1 cellular context compared by ENCODE assay signal in the genomic region with DNA sequence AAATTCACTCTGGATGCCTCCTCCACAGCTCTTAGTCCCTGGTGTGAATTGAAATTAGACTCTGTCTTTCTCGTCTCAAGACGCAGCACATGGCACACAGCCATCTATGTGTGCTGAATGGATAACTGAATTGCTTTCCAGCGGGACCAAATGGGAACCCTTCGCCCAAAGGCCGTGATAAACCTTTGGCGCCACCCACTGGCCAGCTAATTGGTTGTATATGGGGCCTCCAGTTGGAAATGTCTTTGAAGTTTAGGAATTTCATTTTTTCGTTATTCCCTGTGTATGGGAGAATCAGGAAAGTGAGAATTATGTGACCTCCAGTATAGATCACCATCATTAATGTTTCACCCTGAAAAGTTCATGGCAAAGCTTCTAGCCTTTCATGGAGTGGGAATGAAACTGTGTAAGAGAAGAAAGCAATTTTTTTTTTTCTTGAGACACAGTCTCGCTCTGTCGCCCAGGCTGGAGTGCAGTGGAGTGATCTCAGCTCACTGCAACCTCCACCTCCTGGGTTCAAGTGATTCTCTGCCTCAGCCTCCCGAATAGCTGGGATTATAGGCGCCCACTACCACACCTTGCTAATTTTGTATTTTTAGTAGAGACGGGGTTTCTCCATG.
TF ChIP-seq lines count a peak whose summit lies in the region.

No MANE protein-coding gene starts in this region.

TF ChIP-seq in HepG2, 621 proteins besides CTCF, POLR2A, EP300 and RAD21 (continues in another document):
- TF ChIP-seq, protein P1, sequence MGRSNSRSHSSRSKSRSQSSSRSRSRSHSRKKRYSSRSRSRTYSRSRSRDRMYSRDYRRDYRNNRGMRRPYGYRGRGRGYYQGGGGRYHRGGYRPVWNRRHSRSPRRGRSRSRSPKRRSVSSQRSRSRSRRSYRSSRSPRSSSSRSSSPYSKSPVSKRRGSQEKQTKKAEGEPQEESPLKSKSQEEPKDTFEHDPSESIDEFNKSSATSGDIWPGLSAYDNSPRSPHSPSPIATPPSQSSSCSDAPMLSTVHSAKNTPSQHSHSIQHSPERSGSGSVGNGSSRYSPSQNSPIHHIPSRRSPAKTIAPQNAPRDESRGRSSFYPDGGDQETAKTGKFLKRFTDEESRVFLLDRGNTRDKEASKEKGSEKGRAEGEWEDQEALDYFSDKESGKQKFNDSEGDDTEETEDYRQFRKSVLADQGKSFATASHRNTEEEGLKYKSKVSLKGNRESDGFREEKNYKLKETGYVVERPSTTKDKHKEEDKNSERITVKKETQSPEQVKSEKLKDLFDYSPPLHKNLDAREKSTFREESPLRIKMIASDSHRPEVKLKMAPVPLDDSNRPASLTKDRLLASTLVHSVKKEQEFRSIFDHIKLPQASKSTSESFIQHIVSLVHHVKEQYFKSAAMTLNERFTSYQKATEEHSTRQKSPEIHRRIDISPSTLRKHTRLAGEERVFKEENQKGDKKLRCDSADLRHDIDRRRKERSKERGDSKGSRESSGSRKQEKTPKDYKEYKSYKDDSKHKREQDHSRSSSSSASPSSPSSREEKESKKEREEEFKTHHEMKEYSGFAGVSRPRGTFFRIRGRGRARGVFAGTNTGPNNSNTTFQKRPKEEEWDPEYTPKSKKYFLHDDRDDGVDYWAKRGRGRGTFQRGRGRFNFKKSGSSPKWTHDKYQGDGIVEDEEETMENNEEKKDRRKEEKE (IDR thresholded peaks at IDR 0.05) = no peak
- TF ChIP-seq, protein P2, sequence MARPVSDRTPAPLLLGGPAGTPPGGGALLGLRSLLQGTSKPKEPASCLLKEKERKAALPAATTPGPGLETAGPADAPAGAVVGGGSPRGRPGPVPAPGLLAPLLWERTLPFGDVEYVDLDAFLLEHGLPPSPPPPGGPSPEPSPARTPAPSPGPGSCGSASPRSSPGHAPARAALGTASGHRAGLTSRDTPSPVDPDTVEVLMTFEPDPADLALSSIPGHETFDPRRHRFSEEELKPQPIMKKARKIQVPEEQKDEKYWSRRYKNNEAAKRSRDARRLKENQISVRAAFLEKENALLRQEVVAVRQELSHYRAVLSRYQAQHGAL (CRISPR knock-in tag; IDR thresholded peaks at IDR 0.05; ENCODE audit: not compliant biosample characterization) = no peak
- TF ChIP-seq SOX6 (IDR thresholded peaks at IDR 0.05) (no peak), SOX6 (CRISPR knock-in tag; IDR thresholded peaks at IDR 0.05) (no peak), TCF7 (IDR thresholded peaks at IDR 0.05; ENCODE audit: low read depth) (peak; percentile 46), ZNF572 (CRISPR knock-in tag; IDR thresholded peaks at IDR 0.05) (no peak), ZNF33B (CRISPR knock-in tag; IDR thresholded peaks at IDR 0.05) (no peak), ARNT (IDR thresholded peaks at IDR 0.05) (no peak), MIER3 (CRISPR knock-in tag; IDR thresholded peaks at IDR 0.05; ENCODE audit: borderline replicate concordance) (no peak), THAP11 (CRISPR knock-in tag; IDR thresholded peaks at IDR 0.05) (peak; percentile 24; the same call in 1 of the 2 replicates), MIER2 (CRISPR knock-in tag; IDR thresholded peaks at IDR 0.05) (no peak), NCOA1 (CRISPR knock-in tag; IDR thresholded peaks at IDR 0.05) (no peak), MED1 (CRISPR knock-in tag; IDR thresholded peaks at IDR 0.05) (no peak), MTF1 (CRISPR knock-in tag; IDR thresholded peaks at IDR 0.05) (no peak), GTF2F1 (IDR thresholded peaks at IDR 0.05; ENCODE audit: low read length) (no peak), MAFK (conservative IDR thresholded peaks at IDR 0.05 in 1 of 2, IDR thresholded peaks at IDR 0.05 in 1 of 2; ENCODE audit: low read length in 2 of 2) (no peak), SAP130 (CRISPR knock-in tag; IDR thresholded peaks at IDR 0.05; ENCODE audit: low read depth) (peak; percentile 41), ZSCAN22 (CRISPR knock-in tag; IDR thresholded peaks at IDR 0.05) (no peak), GABPA (IDR thresholded peaks at IDR 0.05; ENCODE audit: low read depth, low read length) (no peak), GABPA (CRISPR knock-in tag; IDR thresholded peaks at IDR 0.05; ENCODE audit: low read depth) (no peak), KDM2A (CRISPR knock-in tag; IDR thresholded peaks at IDR 0.05; ENCODE audit: borderline replicate concordance, low read depth) (peak; percentile 29; the same call in 1 of the 2 replicates), ELF1 (CRISPR knock-in tag; IDR thresholded peaks at IDR 0.05) (no peak), ZSCAN25 (CRISPR knock-in tag; IDR thresholded peaks at IDR 0.05) (0 out of 2 replicates have a peak, but pooled peaks have one; percentile 26), ZNF724P (CRISPR knock-in tag; IDR thresholded peaks at IDR 0.05; ENCODE audit: borderline replicate concordance) (no peak), NR2F6 (IDR thresholded peaks at IDR 0.05) (no peak), NR2F6 (CRISPR knock-in tag; IDR thresholded peaks at IDR 0.05) (no peak), ZNF337 (CRISPR knock-in tag; IDR thresholded peaks at IDR 0.05; ENCODE audit: borderline replicate concordance, low read depth) (no peak), ZFX (CRISPR knock-in tag; IDR thresholded peaks at IDR 0.05; ENCODE audit: low read depth) (peak; percentile 16; the same call in 1 of the 2 replicates), XRCC5 (optimal IDR thresholded peaks at IDR 0.05; ENCODE audit: low read length) (peak; percentile 18), HOXA5 (CRISPR knock-in tag; IDR thresholded peaks at IDR 0.05) (0 out of 2 replicates have a peak, but pooled peaks have one; percentile 43), STAG1 (CRISPR knock-in tag; IDR thresholded peaks at IDR 0.05) (peak; percentile 89), NFATC3 (CRISPR knock-in tag; IDR thresholded peaks at IDR 0.05) (no peak)
- TF ChIP-seq, protein P3, sequence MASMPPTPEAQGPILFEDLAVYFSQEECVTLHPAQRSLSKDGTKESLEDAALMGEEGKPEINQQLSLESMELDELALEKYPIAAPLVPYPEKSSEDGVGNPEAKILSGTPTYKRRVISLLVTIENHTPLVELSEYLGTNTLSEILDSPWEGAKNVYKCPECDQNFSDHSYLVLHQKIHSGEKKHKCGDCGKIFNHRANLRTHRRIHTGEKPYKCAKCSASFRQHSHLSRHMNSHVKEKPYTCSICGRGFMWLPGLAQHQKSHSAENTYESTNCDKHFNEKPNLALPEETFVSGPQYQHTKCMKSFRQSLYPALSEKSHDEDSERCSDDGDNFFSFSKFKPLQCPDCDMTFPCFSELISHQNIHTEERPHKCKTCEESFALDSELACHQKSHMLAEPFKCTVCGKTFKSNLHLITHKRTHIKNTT (CRISPR knock-in tag; IDR thresholded peaks at IDR 0.05) = no peak
- TF ChIP-seq, protein P4, sequence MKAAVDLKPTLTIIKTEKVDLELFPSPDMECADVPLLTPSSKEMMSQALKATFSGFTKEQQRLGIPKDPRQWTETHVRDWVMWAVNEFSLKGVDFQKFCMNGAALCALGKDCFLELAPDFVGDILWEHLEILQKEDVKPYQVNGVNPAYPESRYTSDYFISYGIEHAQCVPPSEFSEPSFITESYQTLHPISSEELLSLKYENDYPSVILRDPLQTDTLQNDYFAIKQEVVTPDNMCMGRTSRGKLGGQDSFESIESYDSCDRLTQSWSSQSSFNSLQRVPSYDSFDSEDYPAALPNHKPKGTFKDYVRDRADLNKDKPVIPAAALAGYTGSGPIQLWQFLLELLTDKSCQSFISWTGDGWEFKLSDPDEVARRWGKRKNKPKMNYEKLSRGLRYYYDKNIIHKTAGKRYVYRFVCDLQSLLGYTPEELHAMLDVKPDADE (CRISPR knock-in tag; IDR thresholded peaks at IDR 0.05) = no peak
- TF ChIP-seq, protein P5, sequence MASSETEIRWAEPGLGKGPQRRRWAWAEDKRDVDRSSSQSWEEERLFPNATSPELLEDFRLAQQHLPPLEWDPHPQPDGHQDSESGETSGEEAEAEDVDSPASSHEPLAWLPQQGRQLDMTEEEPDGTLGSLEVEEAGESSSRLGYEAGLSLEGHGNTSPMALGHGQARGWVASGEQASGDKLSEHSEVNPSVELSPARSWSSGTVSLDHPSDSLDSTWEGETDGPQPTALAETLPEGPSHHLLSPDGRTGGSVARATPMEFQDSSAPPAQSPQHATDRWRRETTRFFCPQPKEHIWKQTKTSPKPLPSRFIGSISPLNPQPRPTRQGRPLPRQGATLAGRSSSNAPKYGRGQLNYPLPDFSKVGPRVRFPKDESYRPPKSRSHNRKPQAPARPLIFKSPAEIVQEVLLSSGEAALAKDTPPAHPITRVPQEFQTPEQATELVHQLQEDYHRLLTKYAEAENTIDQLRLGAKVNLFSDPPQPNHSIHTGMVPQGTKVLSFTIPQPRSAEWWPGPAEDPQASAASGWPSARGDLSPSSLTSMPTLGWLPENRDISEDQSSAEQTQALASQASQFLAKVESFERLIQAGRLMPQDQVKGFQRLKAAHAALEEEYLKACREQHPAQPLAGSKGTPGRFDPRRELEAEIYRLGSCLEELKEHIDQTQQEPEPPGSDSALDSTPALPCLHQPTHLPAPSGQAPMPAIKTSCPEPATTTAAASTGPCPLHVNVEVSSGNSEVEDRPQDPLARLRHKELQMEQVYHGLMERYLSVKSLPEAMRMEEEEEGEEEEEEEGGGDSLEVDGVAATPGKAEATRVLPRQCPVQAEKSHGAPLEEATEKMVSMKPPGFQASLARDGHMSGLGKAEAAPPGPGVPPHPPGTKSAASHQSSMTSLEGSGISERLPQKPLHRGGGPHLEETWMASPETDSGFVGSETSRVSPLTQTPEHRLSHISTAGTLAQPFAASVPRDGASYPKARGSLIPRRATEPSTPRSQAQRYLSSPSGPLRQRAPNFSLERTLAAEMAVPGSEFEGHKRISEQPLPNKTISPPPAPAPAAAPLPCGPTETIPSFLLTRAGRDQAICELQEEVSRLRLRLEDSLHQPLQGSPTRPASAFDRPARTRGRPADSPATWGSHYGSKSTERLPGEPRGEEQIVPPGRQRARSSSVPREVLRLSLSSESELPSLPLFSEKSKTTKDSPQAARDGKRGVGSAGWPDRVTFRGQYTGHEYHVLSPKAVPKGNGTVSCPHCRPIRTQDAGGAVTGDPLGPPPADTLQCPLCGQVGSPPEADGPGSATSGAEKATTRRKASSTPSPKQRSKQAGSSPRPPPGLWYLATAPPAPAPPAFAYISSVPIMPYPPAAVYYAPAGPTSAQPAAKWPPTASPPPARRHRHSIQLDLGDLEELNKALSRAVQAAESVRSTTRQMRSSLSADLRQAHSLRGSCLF (CRISPR knock-in tag; IDR thresholded peaks at IDR 0.05; ENCODE audit: borderline replicate concordance) = no peak
- TF ChIP-seq, protein P6, sequence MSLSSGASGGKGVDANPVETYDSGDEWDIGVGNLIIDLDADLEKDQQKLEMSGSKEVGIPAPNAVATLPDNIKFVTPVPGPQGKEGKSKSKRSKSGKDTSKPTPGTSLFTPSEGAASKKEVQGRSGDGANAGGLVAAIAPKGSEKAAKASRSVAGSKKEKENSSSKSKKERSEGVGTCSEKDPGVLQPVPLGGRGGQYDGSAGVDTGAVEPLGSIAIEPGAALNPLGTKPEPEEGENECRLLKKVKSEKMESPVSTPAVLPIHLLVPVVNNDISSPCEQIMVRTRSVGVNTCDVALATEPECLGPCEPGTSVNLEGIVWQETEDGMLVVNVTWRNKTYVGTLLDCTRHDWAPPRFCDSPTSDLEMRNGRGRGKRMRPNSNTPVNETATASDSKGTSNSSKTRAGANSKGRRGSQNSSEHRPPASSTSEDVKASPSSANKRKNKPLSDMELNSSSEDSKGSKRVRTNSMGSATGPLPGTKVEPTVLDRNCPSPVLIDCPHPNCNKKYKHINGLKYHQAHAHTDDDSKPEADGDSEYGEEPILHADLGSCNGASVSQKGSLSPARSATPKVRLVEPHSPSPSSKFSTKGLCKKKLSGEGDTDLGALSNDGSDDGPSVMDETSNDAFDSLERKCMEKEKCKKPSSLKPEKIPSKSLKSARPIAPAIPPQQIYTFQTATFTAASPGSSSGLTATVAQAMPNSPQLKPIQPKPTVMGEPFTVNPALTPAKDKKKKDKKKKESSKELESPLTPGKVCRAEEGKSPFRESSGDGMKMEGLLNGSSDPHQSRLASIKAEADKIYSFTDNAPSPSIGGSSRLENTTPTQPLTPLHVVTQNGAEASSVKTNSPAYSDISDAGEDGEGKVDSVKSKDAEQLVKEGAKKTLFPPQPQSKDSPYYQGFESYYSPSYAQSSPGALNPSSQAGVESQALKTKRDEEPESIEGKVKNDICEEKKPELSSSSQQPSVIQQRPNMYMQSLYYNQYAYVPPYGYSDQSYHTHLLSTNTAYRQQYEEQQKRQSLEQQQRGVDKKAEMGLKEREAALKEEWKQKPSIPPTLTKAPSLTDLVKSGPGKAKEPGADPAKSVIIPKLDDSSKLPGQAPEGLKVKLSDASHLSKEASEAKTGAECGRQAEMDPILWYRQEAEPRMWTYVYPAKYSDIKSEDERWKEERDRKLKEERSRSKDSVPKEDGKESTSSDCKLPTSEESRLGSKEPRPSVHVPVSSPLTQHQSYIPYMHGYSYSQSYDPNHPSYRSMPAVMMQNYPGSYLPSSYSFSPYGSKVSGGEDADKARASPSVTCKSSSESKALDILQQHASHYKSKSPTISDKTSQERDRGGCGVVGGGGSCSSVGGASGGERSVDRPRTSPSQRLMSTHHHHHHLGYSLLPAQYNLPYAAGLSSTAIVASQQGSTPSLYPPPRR (CRISPR knock-in tag; IDR thresholded peaks at IDR 0.05; ENCODE audit: borderline replicate concordance) = no peak
- TF ChIP-seq, protein P7, sequence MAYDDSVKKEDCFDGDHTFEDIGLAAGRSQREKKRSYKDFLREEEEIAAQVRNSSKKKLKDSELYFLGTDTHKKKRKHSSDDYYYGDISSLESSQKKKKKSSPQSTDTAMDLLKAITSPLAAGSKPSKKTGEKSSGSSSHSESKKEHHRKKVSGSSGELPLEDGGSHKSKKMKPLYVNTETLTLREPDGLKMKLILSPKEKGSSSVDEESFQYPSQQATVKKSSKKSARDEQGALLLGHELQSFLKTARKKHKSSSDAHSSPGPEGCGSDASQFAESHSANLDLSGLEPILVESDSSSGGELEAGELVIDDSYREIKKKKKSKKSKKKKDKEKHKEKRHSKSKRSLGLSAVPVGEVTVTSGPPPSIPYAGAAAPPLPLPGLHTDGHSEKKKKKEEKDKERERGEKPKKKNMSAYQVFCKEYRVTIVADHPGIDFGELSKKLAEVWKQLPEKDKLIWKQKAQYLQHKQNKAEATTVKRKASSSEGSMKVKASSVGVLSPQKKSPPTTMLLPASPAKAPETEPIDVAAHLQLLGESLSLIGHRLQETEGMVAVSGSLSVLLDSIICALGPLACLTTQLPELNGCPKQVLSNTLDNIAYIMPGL (CRISPR knock-in tag; IDR thresholded peaks at IDR 0.05; ENCODE audit: borderline replicate concordance in 1 of 2, low read depth in 1 of 2) = peak; percentile 24 to 34; a peak in 1 of 4 replicates
- TF ChIP-seq, protein P8, sequence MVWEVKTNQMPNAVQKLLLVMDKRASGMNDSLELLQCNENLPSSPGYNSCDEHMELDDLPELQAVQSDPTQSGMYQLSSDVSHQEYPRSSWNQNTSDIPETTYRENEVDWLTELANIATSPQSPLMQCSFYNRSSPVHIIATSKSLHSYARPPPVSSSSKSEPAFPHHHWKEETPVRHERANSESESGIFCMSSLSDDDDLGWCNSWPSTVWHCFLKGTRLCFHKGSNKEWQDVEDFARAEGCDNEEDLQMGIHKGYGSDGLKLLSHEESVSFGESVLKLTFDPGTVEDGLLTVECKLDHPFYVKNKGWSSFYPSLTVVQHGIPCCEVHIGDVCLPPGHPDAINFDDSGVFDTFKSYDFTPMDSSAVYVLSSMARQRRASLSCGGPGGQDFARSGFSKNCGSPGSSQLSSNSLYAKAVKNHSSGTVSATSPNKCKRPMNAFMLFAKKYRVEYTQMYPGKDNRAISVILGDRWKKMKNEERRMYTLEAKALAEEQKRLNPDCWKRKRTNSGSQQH (CRISPR knock-in tag; IDR thresholded peaks at IDR 0.05; ENCODE audit: low read depth) = no peak
